1 cellular context compared by ENCODE assay signal in genomic region chr7:3437467-3437866, GRCh38.
TF ChIP-seq lines count a peak whose summit lies in the region.

No MANE protein-coding gene starts in this region.

TF ChIP-seq in WTC11, 78 proteins besides CTCF, POLR2A, EP300 and RAD21 (continued from another document):
- TF ChIP-seq ATF6 (CRISPR knock-in tag; IDR thresholded peaks at IDR 0.05) (no peak), KAT7 (CRISPR knock-in tag; IDR thresholded peaks at IDR 0.05; ENCODE audit: borderline replicate concordance) (no peak)
